8 cellular contexts compared by ENCODE assay signal in genomic region chr12:31117203-31118011, GRCh38. TPM values are rescaled to one million over a fixed set of nuclear protein-coding genes. Genes with fewer than 3 reads are reported as not detected.
DNase-seq lines count a peak whose midpoint lies in the region; ATAC-seq and TF ChIP-seq lines count a peak whose summit lies in the region.

No MANE protein-coding gene starts in this region.

- peak overlapping the region; percentile 88 for H2AFZ ChIP-seq in MM.1S (ENCODE audit: low read length)

- H4K20me1 ChIP-seq in MM.1S (ENCODE audit: insufficient read depth, low read length) = no peaks in the 10 kb centered on the region

- peak overlapping the region; percentile 65 for H3K4me3 ChIP-seq in MM.1S (ENCODE audit: low read length)

- H3F3A ChIP-seq in MM.1S (ENCODE audit: insufficient read depth, low read length) = no peaks in the 10 kb centered on the region

- H3K36me3 Mint-ChIP-seq in Calu3 (ENCODE audit: insufficient read depth, unreplicated experiment) = peaks cover 23% of the 10 kb centered on the region
- H3K36me3 Mint-ChIP-seq in dendritic cell treated with granulocyte-macrophage colony-stimulating factor and Interleukin-4, amounts not matched to agents 40 ng/mL and 50 ng/mL, for 4 days (ENCODE audit: low read depth) = no peaks in the 10 kb centered on the region

- H3K9me2 ChIP-seq in MM.1S (replicated peaks; ENCODE audit: insufficient read depth, low read length) = no peaks in the 10 kb centered on the region

- no peaks in the 10 kb centered on the region for H3K4me1 ChIP-seq in MM.1S (ENCODE audit: low read length)

- no TSS peak for BruUV-seq in Calu3 (replicated peaks; lab: Mats Ljungman, UMichigan)

- TF ChIP-seq CTCF in Calu3 (IDR thresholded peaks at IDR 0.05; ENCODE audit: unreplicated experiment) = peak; percentile 80
- peak; percentile 59 for TF ChIP-seq CTCF in MM.1S (IDR thresholded peaks at IDR 0.05; ENCODE audit: low read length)

- H3K9ac ChIP-seq in MM.1S (ENCODE audit: low read length) = peak overlapping the region; percentile 41; the same call in 1 of the 2 replicates

- H3K27me3 Mint-ChIP-seq in Calu3 (ENCODE audit: unreplicated experiment) = no peaks in the 10 kb centered on the region
- peaks cover 40% of the 10 kb centered on the region for H3K27me3 Mint-ChIP-seq in dendritic cell treated with granulocyte-macrophage colony-stimulating factor and Interleukin-4, amounts not matched to agents 40 ng/mL and 50 ng/mL, for 4 days

- no peak overlapping the region for H3K27ac Mint-ChIP-seq in Calu3 (ENCODE audit: unreplicated experiment)
- H3K27ac Mint-ChIP-seq in dendritic cell treated with granulocyte-macrophage colony-stimulating factor and Interleukin-4, amounts not matched to agents 40 ng/mL and 50 ng/mL, for 4 days = no peak overlapping the region

- intact Hi-C loops in Calu3 (cut with micrococcal nuclease; ENCODE audit: unreplicated experiment) = loop anchor here (2.0 kb wide), 1 partner anchor 121 kb away; no protein-coding TSS in a partner anchor
- intact Hi-C loops in dendritic cell treated with granulocyte-macrophage colony-stimulating factor and Interleukin-4, amounts not matched to agents 40 ng/mL and 50 ng/mL, for 4 days (cut with micrococcal nuclease) = loop anchor here (10.0 kb wide), 1 partner anchor 157 kb away; no protein-coding TSS in a partner anchor

- CTCF ChIA-PET in Calu3 (lab: Charles Lee) = interaction anchor here (0.8 to 1.0 kb wide), 3 partner anchors 118 to 154 kb away, joined by 3 read pairs; no protein-coding TSS in a partner anchor

- no peaks in the 10 kb centered on the region for H3K79me2 ChIP-seq in MM.1S (ENCODE audit: low read length)

- H3K4me2 ChIP-seq in MM.1S (ENCODE audit: low read depth, low read length) = peak overlapping the region; percentile 76

- peak; percentile 86 for ATAC-seq in GM21423 (IDR thresholded peaks at IDR 0.05; ENCODE audit: unreplicated experiment)

- peak overlapping the region; percentile 76 for H3K4me3 Mint-ChIP-seq in Calu3 (ENCODE audit: low read depth, unreplicated experiment)
- H3K4me3 Mint-ChIP-seq in dendritic cell treated with granulocyte-macrophage colony-stimulating factor and Interleukin-4, amounts not matched to agents 40 ng/mL and 50 ng/mL, for 4 days = peak overlapping the region; percentile 66

- H3K36me3 ChIP-seq in MM.1S (replicated peaks; ENCODE audit: insufficient read depth, low read length) = no peaks in the 10 kb centered on the region

- H3K9me3 ChIP-seq in MM.1S (replicated peaks; ENCODE audit: insufficient read depth, low read length) = no peaks in the 10 kb centered on the region

- H3K27me3 ChIP-seq in MM.1S (replicated peaks; ENCODE audit: insufficient read depth, low read length) = no peaks in the 10 kb centered on the region

- peak; percentile 83 for DNase-seq in Calu3
- peak; percentile 45 for DNase-seq in MM.1S
- DNase-seq in activated CD4-positive, CD25-positive, alpha-beta regulatory T cell (lab: John Stamatoyannopoulos, UW) = peak; percentile 30 to 47 (median 35)
- DNase-seq in medulla oblongata (ENCODE audit: extremely low spot score) = peak; percentile 19
- peak; percentile 17 to 39 for DNase-seq in stimulated activated CD8-positive, alpha-beta memory T cell treated with anti-CD3 and anti-CD28 coated beads, Interleukin-15, amount 100 ng/mL, for 48 hours (ENCODE audit: low read depth in 2 of 2)
- no peak for DNase-seq in SKM-1 treated with dmso at 0.1 percent for 144 hours (lab: John Stamatoyannopoulos, UW; ENCODE audit: unreplicated experiment)

- no peak overlapping the region for H3K27ac ChIP-seq in MM.1S (ENCODE audit: low read length)

- H3K4me1 Mint-ChIP-seq in Calu3 (ENCODE audit: low read depth, unreplicated experiment) = no peaks in the 10 kb centered on the region
- H3K4me1 Mint-ChIP-seq in dendritic cell treated with granulocyte-macrophage colony-stimulating factor and Interleukin-4, amounts not matched to agents 40 ng/mL and 50 ng/mL, for 4 days (ENCODE audit: low read depth) = peaks cover 5% of the 10 kb centered on the region

- H3K9me3 Mint-ChIP-seq in Calu3 (ENCODE audit: low read depth, unreplicated experiment) = no peaks in the 10 kb centered on the region
- H3K9me3 Mint-ChIP-seq in dendritic cell treated with granulocyte-macrophage colony-stimulating factor and Interleukin-4, amounts not matched to agents 40 ng/mL and 50 ng/mL, for 4 days = no peaks in the 10 kb centered on the region

RNA-seq across cellular contexts. Expression of gene DDX11, which starts 43.7 kb away (rescaled TPM):
- total RNA-seq in Calu3 (2022) = 126 and 134 TPM in 2 replicates
